8 cellular contexts compared by ENCODE assay signal in genomic region chr16:76653390-76654026, GRCh38.
DNase-seq lines count a peak whose midpoint lies in the region; ATAC-seq and TF ChIP-seq lines count a peak whose summit lies in the region.

No MANE protein-coding gene starts in this region.

- DNase-seq in COR-L47 (lab: John Stamatoyannopoulos, UW) (peak; percentile 86), OCI-M1 (lab: John Stamatoyannopoulos, UW) (peak; percentile 87), fibroblast of peridontal ligament (ENCODE audit: extremely low read depth) (peak; percentile 65), retinal pigment epithelial cell (ENCODE audit: low read depth) (peak; percentile 4), coronary artery (ENCODE audit: low spot score) (no peak)

- H3K27me3 ChIP-seq in KMS-11 (ENCODE audit: insufficient read depth, low read depth): no peaks in the 10 kb centered on the region

- H3K4me1 ChIP-seq in KMS-11 (ENCODE audit: low read depth, poor library complexity, severe bottlenecking): no peaks in the 10 kb centered on the region

- TF ChIP-seq CTCF in KMS-11 (conservative IDR thresholded peaks at IDR 0.05; ENCODE audit: low read depth, low read length) (peak; percentile 61), retinal pigment epithelial cell (conservative IDR thresholded peaks at IDR 0.05; ENCODE audit: low read depth, low read length) (peak; percentile 63), coronary artery (IDR thresholded peaks at IDR 0.05) (no peak)

- H3K36me3 ChIP-seq in KMS-11 (ENCODE audit: insufficient read depth): no peaks in the 10 kb centered on the region

- H2AFZ ChIP-seq in KMS-11 (ENCODE audit: low read depth): no peak overlapping the region

- H3K9ac ChIP-seq in KMS-11: no peak overlapping the region

- no peak overlapping the region for H3K4me2 ChIP-seq in KMS-11

- ATAC-seq in GM19455 (IDR thresholded peaks at IDR 0.05; ENCODE audit: unreplicated experiment) (peak; percentile 68), HG03139 (IDR thresholded peaks at IDR 0.05; ENCODE audit: unreplicated experiment) (no peak)

- H3K27ac ChIP-seq in KMS-11: no peak overlapping the region
- H3K27ac ChIP-seq in coronary artery: no peak overlapping the region

- H4K20me1 ChIP-seq in KMS-11 (ENCODE audit: insufficient read depth): no peaks in the 10 kb centered on the region

- H3K4me3 ChIP-seq in KMS-11 (IDR thresholded peaks at IDR 0.05; ENCODE audit: insufficient read depth, low read depth, low read length) (no peak overlapping the region), retinal pigment epithelial cell (ENCODE audit: low read length) (no peak overlapping the region), coronary artery (no peak overlapping the region)

- no peaks in the 10 kb centered on the region for H3K79me2 ChIP-seq in KMS-11 (ENCODE audit: insufficient read depth, low read depth)
